Comparison of ENCODE assay signal across 9 cellular contexts in the genomic region with DNA sequence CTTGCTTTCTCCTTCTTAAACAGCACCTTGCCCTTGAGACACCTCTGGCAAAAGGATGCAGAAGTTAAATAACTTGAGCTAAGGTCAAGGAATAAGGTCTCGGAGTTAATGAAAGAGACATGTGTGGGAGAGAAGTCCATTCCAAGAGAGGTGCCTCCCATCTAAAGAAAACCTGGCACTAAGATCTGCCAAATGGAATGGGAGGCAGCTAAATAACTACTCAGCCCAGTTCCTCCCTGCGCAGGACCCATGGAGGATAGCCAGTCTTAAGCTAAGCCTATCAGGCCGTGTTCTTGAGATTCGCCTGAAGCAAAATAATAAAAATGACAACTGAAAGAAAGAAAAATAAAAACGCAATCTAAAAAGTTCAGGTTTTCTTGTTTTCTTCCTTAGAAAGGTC. TPM values are rescaled to one million over a fixed set of nuclear protein-coding genes. Genes with fewer than 3 reads are reported as not detected.
"Had no signal": no experiment of that assay in that cellular context is flagged by ENCODE, and none has a peak within 500 bp of the region (broad histone marks: within the 10 kb centered on the region; RNA-seq: fewer than 3 reads in every experiment).

No MANE protein-coding gene starts in this region.

- DNase-seq: GDM1, GF-D8 had no signal

- ATAC-seq: GM12878 had no signal

- FAIRE-seq: G401.6, GM12878, GM12891, GM12892, GM18507, GM19239 had no signal

- H3K4me3 ChIP-seq: GM12878 had no signal

RNA-seq across cellular contexts. Expression of a gene that starts 40.8 kb away (rescaled TPM):
- total RNA-seq: G401 had no signal
